Comparison of ENCODE assay signal across 22 cellular contexts in the genomic region with DNA sequence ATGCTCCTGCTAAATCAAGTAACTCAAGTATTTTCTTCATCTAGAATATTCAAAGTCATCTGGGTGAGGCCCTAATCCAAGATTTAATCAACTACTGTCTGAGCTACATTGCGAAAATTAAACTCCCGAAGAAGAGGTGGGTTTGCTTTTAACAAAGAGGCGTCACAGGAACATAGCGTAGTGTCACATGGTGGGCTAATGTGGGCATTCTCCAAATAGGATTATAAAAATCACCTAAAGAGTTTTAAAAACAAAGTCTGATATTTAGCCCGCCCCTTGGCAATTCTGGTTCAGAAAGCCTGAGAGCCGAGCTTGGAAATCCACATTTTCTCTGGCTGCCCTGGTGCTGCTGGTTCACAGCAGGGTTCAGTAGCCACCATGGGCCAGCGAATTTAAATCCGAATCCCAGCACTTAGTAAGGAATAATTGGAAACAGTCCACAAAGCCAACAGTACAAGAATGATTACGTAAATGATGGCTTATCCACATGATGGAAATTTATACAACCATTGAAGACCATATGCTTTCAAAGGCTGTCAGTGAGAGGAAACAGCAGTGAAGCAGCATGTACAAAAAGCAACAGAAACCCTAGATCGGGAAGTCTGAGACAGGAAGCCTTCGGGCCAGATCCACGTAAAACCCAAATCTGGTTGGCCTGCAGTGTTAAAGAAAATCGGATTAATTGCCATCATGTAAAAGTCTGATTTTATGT.
"Had no signal": no experiment of that assay in that cellular context is flagged by ENCODE, and none has a peak within 500 bp of the region (broad histone marks: within the 10 kb centered on the region; RNA-seq: fewer than 3 reads in every experiment).

No MANE protein-coding gene starts in this region.

- H3K9me3 ChIP-seq: left lung, mucosa of descending colon, ovary, thyroid gland had no signal

- H3K4me3 ChIP-seq: left lung, mucosa of descending colon, ovary, thyroid gland had no signal

- H3K36me3 ChIP-seq: ovary had no signal

- H3K27ac Mint-ChIP-seq: activated CD4-positive, alpha-beta memory T cell treated with anti-CD3 and anti-CD28 coated beads for 36 hours; memory B cell; naive thymus-derived CD4-positive, alpha-beta T cell had no signal

- H3K27me3 Mint-ChIP-seq: activated CD4-positive, alpha-beta memory T cell treated with anti-CD3 and anti-CD28 coated beads for 36 hours; activated CD8-positive, alpha-beta memory T cell treated with anti-CD3 and anti-CD28 coated beads, Interleukin-2, amount 10 ng/mL, durations not matched to agents 7 days and 5 days; effector memory CD8-positive, alpha-beta T cell; memory B cell; naive thymus-derived CD4-positive, alpha-beta T cell had no signal

- H3K27ac ChIP-seq: brain microvascular endothelial cell, epithelial cell of prostate, left lung, ovary, thyroid gland had no signal

- DNase-seq: activated CD4-positive, alpha-beta memory T cell treated with anti-CD3 and anti-CD28 coated beads for 36 hours; activated CD4-positive, alpha-beta T cell treated with anti-CD3 and anti-CD28 coated beads for 1 hour; activated CD8-positive, alpha-beta memory T cell treated with anti-CD3 and anti-CD28 coated beads, Interleukin-2, amount 10 ng/mL, durations not matched to agents 7 days and 5 days; activated effector memory CD4-positive, alpha-beta T cell treated with Interleukin-2 at 50 U/mL for 16 hours; activated T-cell treated with anti-CD3 and anti-CD28 coated beads, Interleukin-2, amount 50 U/mL, for 1 hour; amniotic stem cell; brain microvascular endothelial cell; cerebellar nuclear complex; dermis blood vessel endothelial cell; effector memory CD8-positive, alpha-beta T cell; islet precursor cell; left lung; mucosa of descending colon; naive thymus-derived CD4-positive, alpha-beta T cell; ovary; stimulated activated CD4-positive, alpha-beta T cell treated with anti-CD3 and anti-CD28 coated beads, Interleukin-12 subunit alpha, Interleukin-12 subunit beta, amount 100 ng/mL, for 4 hours; stimulated activated CD4-positive, alpha-beta T cell treated with anti-CD3 and anti-CD28 coated beads, Interleukin-2, amount 100 ng/mL, for 24 hours; T-helper 9 cell; thyroid gland had no signal

- H3K9me3 Mint-ChIP-seq: activated CD4-positive, alpha-beta memory T cell treated with anti-CD3 and anti-CD28 coated beads for 36 hours; activated naive CD4-positive, alpha-beta T cell treated with anti-CD3 and anti-CD28 coated beads, Interleukin-2, amount 50 U/mL, for 72 hours; effector memory CD8-positive, alpha-beta T cell; memory B cell; naive thymus-derived CD4-positive, alpha-beta T cell had no signal

- H3K27me3 ChIP-seq: brain microvascular endothelial cell, left lung, ovary, thyroid gland had no signal

- H3K4me1 ChIP-seq: left lung, thyroid gland had no signal

- H3K4me3 Mint-ChIP-seq: activated CD4-positive, alpha-beta memory T cell treated with anti-CD3 and anti-CD28 coated beads for 36 hours; activated CD8-positive, alpha-beta memory T cell treated with anti-CD3 and anti-CD28 coated beads, Interleukin-2, amount 10 ng/mL, durations not matched to agents 7 days and 5 days; effector memory CD8-positive, alpha-beta T cell; memory B cell; naive thymus-derived CD4-positive, alpha-beta T cell had no signal

- ATAC-seq: activated CD8-positive, alpha-beta memory T cell treated with anti-CD3 and anti-CD28 coated beads, Interleukin-2, amount 10 ng/mL, durations not matched to agents 7 days and 5 days; activated naive CD4-positive, alpha-beta T cell treated with anti-CD3 and anti-CD28 coated beads, Interleukin-2, amount 50 U/mL, for 72 hours; effector memory CD8-positive, alpha-beta T cell; left lung; mucosa of descending colon; naive thymus-derived CD4-positive, alpha-beta T cell had no signal
